16 cellular contexts compared by ENCODE assay signal in genomic region chr19:17327068-17327653, GRCh38. TPM values are rescaled to one million over a fixed set of nuclear protein-coding genes. Genes with fewer than 3 reads are reported as not detected.
DNase-seq lines count a peak whose midpoint lies in the region; ATAC-seq and TF ChIP-seq lines count a peak whose summit lies in the region.
"Had no signal": no experiment of that assay in that cellular context is flagged by ENCODE, and none has a peak within 500 bp of the region (broad histone marks: within the 10 kb centered on the region; RNA-seq: fewer than 3 reads in every experiment).

No MANE protein-coding gene starts in this region.

- peaks cover 5% of the 10 kb centered on the region for H3K4me1 Mint-ChIP-seq in activated naive CD4-positive, alpha-beta T cell treated with anti-CD3 and anti-CD28 coated beads, Interleukin-2, amount 50 U/mL, for 24 hours
- H3K4me1 Mint-ChIP-seq in T-helper 17 cell (peaks cover 14% of the 10 kb centered on the region), type B pancreatic cell (ENCODE audit: unreplicated experiment) (peaks cover 5% of the 10 kb centered on the region)

- no peak overlapping the region for H3K27ac Mint-ChIP-seq in activated naive CD4-positive, alpha-beta T cell treated with anti-CD3 and anti-CD28 coated beads, Interleukin-2, amount 50 U/mL, for 24 hours
- H3K27ac Mint-ChIP-seq in T-helper 17 cell (peak overlapping the region; percentile 57), type B pancreatic cell (peak overlapping the region; percentile 88)
- H3K27ac Mint-ChIP-seq: T-helper 2 cell treated with Interferon-gamma antibody and Interleukin-4, amounts not matched to agents 5 μg/mL and 100 μg/mL, for 36 hours had no signal

- no peak overlapping the region for H2AFZ ChIP-seq in Karpas-422 (ENCODE audit: low read length)

- H4K20me1 ChIP-seq in Karpas-422 (ENCODE audit: insufficient read depth, low read depth, low read length), result no peaks in the 10 kb centered on the region

- intact Hi-C loops in upper lobe of right lung (cut with DNase I), result no loop called here

- H3K79me2 ChIP-seq in Karpas-422 (ENCODE audit: low read length), result no peaks in the 10 kb centered on the region

- DNase-seq in activated naive CD4-positive, alpha-beta T cell treated with anti-CD3 and anti-CD28 coated beads, Interleukin-2, amount 50 U/mL, for 16 hours, result no peak
- DNase-seq in T-helper 17 cell (no peak), type B pancreatic cell (ENCODE audit: extremely low spot score, unreplicated experiment) (no peak), upper lobe of right lung (no peak), Karpas-422 (no peak)
- DNase-seq: activated CD8-positive, alpha-beta memory T cell treated with anti-CD3 and anti-CD28 coated beads for 24 hours; heart left ventricle had no signal

- H3K4me2 ChIP-seq in Karpas-422 (ENCODE audit: low read depth, low read length, poor library complexity, severe bottlenecking), result no peak overlapping the region

- H3K36me3 Mint-ChIP-seq in activated naive CD4-positive, alpha-beta T cell treated with anti-CD3 and anti-CD28 coated beads, Interleukin-2, amount 50 U/mL, for 24 hours, result no peaks in the 10 kb centered on the region
- H3K36me3 Mint-ChIP-seq in T-helper 17 cell (ENCODE audit: low read depth), result peaks cover 4% of the 10 kb centered on the region
- H3K36me3 Mint-ChIP-seq in type B pancreatic cell, result peaks cover 8% of the 10 kb centered on the region

- TF ChIP-seq CTCF in type B pancreatic cell (conservative IDR thresholded peaks at IDR 0.05) (no peak), upper lobe of right lung (IDR thresholded peaks at IDR 0.05) (no peak)

- H3K4me3 ChIP-seq in iPS-18c (ENCODE audit: insufficient read depth, low read depth, low read length) (peak overlapping the region; percentile 77), upper lobe of right lung (no peak overlapping the region), Karpas-422 (ENCODE audit: low read length) (no peak overlapping the region)
- H3K4me3 ChIP-seq: GM12878 had no signal

- H3K9me2 ChIP-seq in Karpas-422 (replicated peaks; ENCODE audit: insufficient read depth, low read length), result no peaks in the 10 kb centered on the region

- no peak for ATAC-seq in T-helper 17 cell
- no peak for ATAC-seq in upper lobe of right lung
- ATAC-seq in HG03135 (IDR thresholded peaks at IDR 0.05; ENCODE audit: unreplicated experiment), result no peak

- no peaks in the 10 kb centered on the region for H3K9me3 Mint-ChIP-seq in activated naive CD4-positive, alpha-beta T cell treated with anti-CD3 and anti-CD28 coated beads, Interleukin-2, amount 50 U/mL, for 24 hours
- no peaks in the 10 kb centered on the region for H3K9me3 Mint-ChIP-seq in type B pancreatic cell
- H3K9me3 Mint-ChIP-seq: IgD-negative memory B cell; T-helper 2 cell treated with Interferon-gamma antibody and Interleukin-4, amounts not matched to agents 5 μg/mL and 100 μg/mL, for 36 hours had no signal

- H3K4me1 ChIP-seq in upper lobe of right lung (no peaks in the 10 kb centered on the region), Karpas-422 (ENCODE audit: low read length) (no peaks in the 10 kb centered on the region)

- H3K27me3 Mint-ChIP-seq in activated naive CD4-positive, alpha-beta T cell treated with anti-CD3 and anti-CD28 coated beads, Interleukin-2, amount 50 U/mL, for 24 hours, result no peaks in the 10 kb centered on the region
- H3K27me3 Mint-ChIP-seq in T-helper 17 cell (no peaks in the 10 kb centered on the region), type B pancreatic cell (peaks cover 10% of the 10 kb centered on the region)

- H3K36me3 ChIP-seq in upper lobe of right lung, result no peaks in the 10 kb centered on the region
- H3K36me3 ChIP-seq in Karpas-422 (ENCODE audit: insufficient read depth, low read length), result no peaks in the 10 kb centered on the region
- H3K36me3 ChIP-seq: cardiac muscle cell, pancreas had no signal

- no peak overlapping the region for H3K9ac ChIP-seq in Karpas-422 (ENCODE audit: low read length)

- H3K27me3 ChIP-seq in upper lobe of right lung, result no peaks in the 10 kb centered on the region
- H3K27me3 ChIP-seq in Karpas-422 (ENCODE audit: low read length), result no peaks in the 10 kb centered on the region
- H3K27me3 ChIP-seq: pancreas, testis had no signal

- peak overlapping the region; percentile 26 for H3K4me3 Mint-ChIP-seq in activated naive CD4-positive, alpha-beta T cell treated with anti-CD3 and anti-CD28 coated beads, Interleukin-2, amount 50 U/mL, for 24 hours
- peak overlapping the region; percentile 85 for H3K4me3 Mint-ChIP-seq in T-helper 17 cell
- H3K4me3 Mint-ChIP-seq in type B pancreatic cell, result peak overlapping the region; percentile 17

- H3K27ac ChIP-seq in upper lobe of right lung, result no peak overlapping the region
- H3K27ac ChIP-seq in Karpas-422 (ENCODE audit: low read length), result no peak overlapping the region
- H3K27ac ChIP-seq: heart left ventricle had no signal

- H3K9me3 ChIP-seq in T-helper 17 cell (ENCODE audit: control insufficient read depth, low read length, poor library complexity, severe bottlenecking) (no peaks in the 10 kb centered on the region), iPS-18c (ENCODE audit: control insufficient read depth, insufficient read depth, low read length) (peaks cover 5% of the 10 kb centered on the region), upper lobe of right lung (no peaks in the 10 kb centered on the region), Karpas-422 (ENCODE audit: low read length) (no peaks in the 10 kb centered on the region)
- H3K9me3 ChIP-seq: heart left ventricle, pancreas, testis had no signal

RNA-seq across cellular contexts. Expression of gene ANO8, which starts 7.5 kb away (rescaled TPM):
- 10 to 100 TPM; 15.9 to 17.7 TPM for total RNA-seq in T-helper 17 cell
- 38.4 and 51.3 TPM in 2 replicates for total RNA-seq in type B pancreatic cell (ENCODE audit: low replicate concordance)
- total RNA-seq in upper lobe of right lung, result 14.6 TPM
- total RNA-seq in Karpas-422 (2014; rRNA removed; shearing (Covaris generic); ENCODE audit: low replicate concordance), result 0.82 and 2.3 TPM in 2 replicates

RNA-seq across cellular contexts. Expression of gene GTPBP3, which starts 10.2 kb away (rescaled TPM):
- total RNA-seq in T-helper 17 cell (10 to 100 TPM; 27.5 to 33.3 TPM), type B pancreatic cell (ENCODE audit: low replicate concordance) (40.0 and 48.4 TPM in 2 replicates), upper lobe of right lung (17.7 TPM)
- 29.3 and 88.1 TPM in 2 replicates for total RNA-seq in Karpas-422 (2014; rRNA removed; shearing (Covaris generic); ENCODE audit: low replicate concordance)

RNA-seq across cellular contexts. Expression of gene DDA1, which starts 17.8 kb away (rescaled TPM):
- total RNA-seq in T-helper 17 cell, result 10 to 100 TPM; 40.3 to 50.3 TPM
- 38.7 and 46.0 TPM in 2 replicates for total RNA-seq in type B pancreatic cell (ENCODE audit: low replicate concordance)
- total RNA-seq in upper lobe of right lung, result 30.4 TPM
- total RNA-seq in Karpas-422 (2014; rRNA removed; shearing (Covaris generic); ENCODE audit: low replicate concordance), result 24.4 and 33.0 TPM in 2 replicates

RNA-seq across cellular contexts. Expression of gene MRPL34, which starts 21.5 kb away (rescaled TPM):
- total RNA-seq in T-helper 17 cell, result 10 to 100 TPM; 47.0 to 47.1 TPM
- total RNA-seq in type B pancreatic cell (ENCODE audit: low replicate concordance), result 79.2 and 111 TPM in 2 replicates
- total RNA-seq in upper lobe of right lung, result 84.9 TPM
- 34.0 and 68.6 TPM in 2 replicates for total RNA-seq in Karpas-422 (2014; rRNA removed; shearing (Covaris generic); ENCODE audit: low replicate concordance)

RNA-seq across cellular contexts. Expression of gene ABHD8, which starts 23.9 kb away (rescaled TPM):
- 1 to 10 TPM; 5.0 to 7.1 TPM for total RNA-seq in T-helper 17 cell
- total RNA-seq in type B pancreatic cell (ENCODE audit: low replicate concordance), result 11.6 and 14.3 TPM in 2 replicates
- 17.1 TPM for total RNA-seq in upper lobe of right lung
- 0.37 and 2.0 TPM in 2 replicates for total RNA-seq in Karpas-422 (2014; rRNA removed; shearing (Covaris generic); ENCODE audit: low replicate concordance)

Comparison
In these comparisons a context has a peak if more than half of its experiments do, and no peak if none do; other contexts are left out.
1. H3K4me3 Mint-ChIP-seq: peak in every context shown above with its lines; median percentile 85 in T-helper 17 cell; 26 in activated naive CD4-positive, alpha-beta T cell treated with anti-CD3 and anti-CD28 coated beads, Interleukin-2, amount 50 U/mL, for 24 hours; 17 in type B pancreatic cell.